In the genomic region with DNA sequence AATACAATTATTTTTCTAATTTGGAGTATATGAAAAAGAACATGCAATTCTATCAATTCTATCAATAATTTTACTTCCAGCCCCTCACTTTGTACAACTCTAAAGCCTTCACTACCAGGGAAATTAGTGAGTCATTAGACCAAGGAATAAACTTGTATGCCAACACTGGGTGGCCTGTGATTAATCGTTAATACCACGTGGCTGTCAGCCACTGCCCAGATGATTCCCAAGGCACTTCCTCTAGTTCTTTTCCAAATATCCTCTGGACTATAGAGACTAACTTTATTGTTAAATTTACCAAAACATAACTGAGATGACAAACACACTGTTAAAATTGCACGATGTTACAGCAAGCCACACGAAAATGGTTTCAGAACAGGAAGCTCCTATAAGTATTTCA, we compare ENCODE assay signal across 27 cellular contexts. TPM values are rescaled to one million over a fixed set of nuclear protein-coding genes. Genes with fewer than 3 reads are reported as not detected.
DNase-seq lines count a peak whose midpoint lies in the region; ATAC-seq, FAIRE-seq and TF ChIP-seq lines count a peak whose summit lies in the region.
"Had no signal": no experiment of that assay in that cellular context is flagged by ENCODE, and none has a peak within 500 bp of the region (broad histone marks: within the 10 kb centered on the region; RNA-seq: fewer than 3 reads in every experiment).

No MANE protein-coding gene starts in this region.

- CTCF ChIA-PET in mammary epithelial cell (lab: Charles Lee; ENCODE audit: low non-redundant PET) = no interaction called here
- CTCF ChIA-PET in MCF 10A (lab: Yijun Ruan, JAX) = no interaction called here

- H3K4me1 ChIP-seq in mammary epithelial cell (ENCODE audit: insufficient read depth, low read length) = peaks cover 32% of the 10 kb centered on the region
- H3K4me1 ChIP-seq in foreskin keratinocyte = peaks cover 27% of the 10 kb centered on the region
- H3K4me1 ChIP-seq in small intestine (ENCODE audit: control insufficient read depth in 2 of 2, insufficient read depth in 1 of 2, low read depth in 1 of 2, low read length in 1 of 2) = no peaks in the 10 kb centered on the region

- TF ChIP-seq CTCF in mammary epithelial cell (conservative IDR thresholded peaks at IDR 0.05 in 1 of 2, IDR thresholded peaks at IDR 0.05 in 1 of 2; ENCODE audit: extremely low read depth in 1 of 2, insufficient read depth in 1 of 2, low read depth in 1 of 2, low read length in 2 of 2) (no peak), MCF 10A (IDR thresholded peaks at IDR 0.05; ENCODE audit: unreplicated experiment) (no peak), foreskin keratinocyte (conservative IDR thresholded peaks at IDR 0.05) (no peak)

- no peak overlapping the region for H3K4me3 Mint-ChIP-seq in MCF 10A (ENCODE audit: unreplicated experiment)
- H3K4me3 Mint-ChIP-seq: activated CD4-positive, alpha-beta memory T cell treated with anti-CD3 and anti-CD28 coated beads, Interleukin-2, amount 10 ng/mL, durations not matched to agents 7 days and 5 days; naive thymus-derived CD8-positive, alpha-beta T cell; type B pancreatic cell had no signal

- no peaks in the 10 kb centered on the region for H3K9me3 Mint-ChIP-seq in MCF 10A (ENCODE audit: unreplicated experiment)
- H3K9me3 Mint-ChIP-seq: activated CD4-positive, alpha-beta memory T cell treated with anti-CD3 and anti-CD28 coated beads, Interleukin-2, amount 10 ng/mL, durations not matched to agents 7 days and 5 days; activated naive CD4-positive, alpha-beta T cell treated with anti-CD3 and anti-CD28 coated beads, Interleukin-2, amount 50 U/mL, for 72 hours had no signal

- 51% methylated on average over 4 of the region's 4 CpGs for WGBS in mammary epithelial cell (ENCODE audit: low coverage, missing lambda C conversion rate)
- 76 to 82% (median 78%) methylated on average over 4 of the region's 4 CpGs for WGBS in small intestine, 3 donors

- peaks cover 4% of the 10 kb centered on the region for H3K9me3 ChIP-seq in mammary epithelial cell (replicated peaks; ENCODE audit: insufficient read depth, low read length)
- no peaks in the 10 kb centered on the region for H3K9me3 ChIP-seq in small intestine (ENCODE audit: control insufficient read depth, low read depth)

- no peak overlapping the region for H2AFZ ChIP-seq in mammary epithelial cell (ENCODE audit: low read depth, low read length)
- H2AFZ ChIP-seq: PC-9 had no signal

- FAIRE-seq in small intestine (lab: Jason Lieb, UNC) = no peak
- FAIRE-seq: GM12892 had no signal

- POLR2A ChIA-PET in MCF 10A (lab: Yijun Ruan, JAX) = interaction anchor here (0.5 kb wide), 1 partner anchor 23 kb away, joined by 3 read pairs; no protein-coding TSS in a partner anchor

- H3K27me3 Mint-ChIP-seq in MCF 10A (ENCODE audit: insufficient read depth, unreplicated experiment) = no peaks in the 10 kb centered on the region
- H3K27me3 Mint-ChIP-seq: activated CD4-positive, alpha-beta memory T cell treated with anti-CD3 and anti-CD28 coated beads, Interleukin-2, amount 10 ng/mL, durations not matched to agents 7 days and 5 days; brain; type B pancreatic cell had no signal

- H3K4me3 ChIP-seq in mammary epithelial cell (replicated peaks in 1 of 3; ENCODE audit: insufficient read depth in 1 of 3, low read depth in 2 of 3, low read length in 3 of 3) (no peak overlapping the region), small intestine (ENCODE audit: low read depth in 1 of 2, low read length in 2 of 2) (no peak overlapping the region)
- H3K4me3 ChIP-seq: BLaER1 treated with 17β-estradiol and CSF1 and Interleukin-3, amounts not matched to agents 10 nM and 100 nM; PC-9 had no signal

- intact Hi-C loops in mammary epithelial cell (cut with micrococcal nuclease) (no loop called here), MCF 10A (cut with micrococcal nuclease) (no loop called here)

- peak; percentile 57 for DNase-seq in mammary epithelial cell
- DNase-seq in MCF 10A (ENCODE audit: unreplicated experiment) = no peak
- peak; percentile 39 for DNase-seq in astrocyte of the hippocampus (ENCODE audit: low read depth, low spot score)
- peak in 1 of 2 donors; percentile 47 for DNase-seq in foreskin keratinocyte
- peak; percentile 1 for DNase-seq in small intestine
- DNase-seq in hypothalamus (lab: John Stamatoyannopoulos, UW) = no peak
- DNase-seq in COLO668 (lab: John Stamatoyannopoulos, UW; ENCODE audit: unreplicated experiment) = no peak
- DNase-seq in SHP77 treated with DMSO at 0.1 percent for 48 hours (lab: John Stamatoyannopoulos, UW) = no peak
- DNase-seq: activated CD4-positive, alpha-beta memory T cell treated with anti-CD3 and anti-CD28 coated beads, Interleukin-2, amount 10 ng/mL, durations not matched to agents 7 days and 5 days; activated CD4-positive, CD25-positive, alpha-beta regulatory T cell; cortex of kidney; H7; head of caudate nucleus; naive thymus-derived CD8-positive, alpha-beta T cell; NCI-H1436 treated with DMSO at 0.1 percent for 48 hours; NCI-H82; PC-9; stimulated activated CD4-positive, alpha-beta T cell treated with anti-CD3 and anti-CD28 coated beads, Interleukin-2, amount 100 ng/mL, for 24 hours; T1000 had no signal

- H4K20me1 ChIP-seq in mammary epithelial cell (ENCODE audit: insufficient read depth, low read length) = no peaks in the 10 kb centered on the region
- H4K20me1 ChIP-seq: BLaER1 treated with 17β-estradiol and CSF1 and Interleukin-3, amounts not matched to agents 10 nM and 100 nM had no signal

- no peak overlapping the region for H3K27ac Mint-ChIP-seq in MCF 10A (ENCODE audit: low read depth, unreplicated experiment)
- H3K27ac Mint-ChIP-seq: activated CD4-positive, alpha-beta memory T cell treated with anti-CD3 and anti-CD28 coated beads, Interleukin-2, amount 10 ng/mL, durations not matched to agents 7 days and 5 days; activated naive CD4-positive, alpha-beta T cell treated with anti-CD3 and anti-CD28 coated beads, Interleukin-2, amount 50 U/mL, for 72 hours; naive thymus-derived CD8-positive, alpha-beta T cell; type B pancreatic cell had no signal

- H3K27ac ChIP-seq in mammary epithelial cell (ENCODE audit: insufficient read depth, low read depth, low read length) (no peak overlapping the region), foreskin keratinocyte (no peak overlapping the region), small intestine (ENCODE audit: low read depth in 1 of 2, low read length in 1 of 2) (no peak overlapping the region)
- H3K27ac ChIP-seq: 22Rv1; BLaER1 treated with 17β-estradiol and CSF1 and Interleukin-3, amounts not matched to agents 10 nM and 100 nM; epithelial cell of prostate; PC-9 had no signal

- H3K27me3 ChIP-seq in mammary epithelial cell (ENCODE audit: insufficient read depth, low read length) = no peaks in the 10 kb centered on the region
- H3K27me3 ChIP-seq in foreskin keratinocyte = no peaks in the 10 kb centered on the region
- no peaks in the 10 kb centered on the region for H3K27me3 ChIP-seq in small intestine (ENCODE audit: control insufficient read depth in 2 of 2, insufficient read depth in 2 of 2, low read length in 2 of 2)

- in situ Hi-C loops in mammary epithelial cell (cut with MboI; ENCODE audit: low sequenced_read_pairs in 2 of 2) = no loop called here

- H3K36me3 ChIP-seq in mammary epithelial cell (ENCODE audit: insufficient read depth, low read length) = no peaks in the 10 kb centered on the region
- no peaks in the 10 kb centered on the region for H3K36me3 ChIP-seq in small intestine (ENCODE audit: control insufficient read depth in 2 of 2, insufficient read depth in 2 of 2, low read length in 2 of 2)
- H3K36me3 ChIP-seq: BLaER1 treated with 17β-estradiol and CSF1 and Interleukin-3, amounts not matched to agents 10 nM and 100 nM had no signal

- peaks cover 33% of the 10 kb centered on the region for H3K4me1 Mint-ChIP-seq in MCF 10A (ENCODE audit: insufficient read depth, unreplicated experiment)
- H3K4me1 Mint-ChIP-seq: activated CD4-positive, alpha-beta memory T cell treated with anti-CD3 and anti-CD28 coated beads, Interleukin-2, amount 10 ng/mL, durations not matched to agents 7 days and 5 days; naive thymus-derived CD8-positive, alpha-beta T cell had no signal

- BruUV-seq in mammary epithelial cell (replicated peaks; lab: Mats Ljungman, UMichigan) = no TSS peak
- no TSS peak for BruUV-seq in MCF 10A (replicated peaks; lab: Mats Ljungman, UMichigan)

- H3K36me3 Mint-ChIP-seq in MCF 10A (ENCODE audit: insufficient read depth, unreplicated experiment) = no peaks in the 10 kb centered on the region
- H3K36me3 Mint-ChIP-seq: activated naive CD4-positive, alpha-beta T cell treated with anti-CD3 and anti-CD28 coated beads, Interleukin-2, amount 50 U/mL, for 72 hours; naive thymus-derived CD8-positive, alpha-beta T cell had no signal

- dilution Hi-C loops in mammary epithelial cell (cut with HindIII; ENCODE audit: low sequenced_read_pairs) = no loop called here

- H3K9ac ChIP-seq in mammary epithelial cell (ENCODE audit: insufficient read depth, low read length) = no peak overlapping the region
- H3K9ac ChIP-seq: BLaER1 treated with 17β-estradiol and CSF1 and Interleukin-3, amounts not matched to agents 10 nM and 100 nM had no signal

- H3K79me2 ChIP-seq in mammary epithelial cell (ENCODE audit: insufficient read depth, low read length) = peaks cover 60% of the 10 kb centered on the region

- peak; percentile 77 for ATAC-seq in foreskin keratinocyte
- ATAC-seq: activated naive CD4-positive, alpha-beta T cell treated with anti-CD3 and anti-CD28 coated beads, Interleukin-2, amount 50 U/mL, for 72 hours; naive thymus-derived CD8-positive, alpha-beta T cell; SK-N-SH treated with all-trans-retinoic acid at 6 μM for 48 hours had no signal

- no peak overlapping the region for H3K4me2 ChIP-seq in mammary epithelial cell (ENCODE audit: insufficient read depth, low read depth, low read length)
- H3K4me2 ChIP-seq: BLaER1 treated with 17β-estradiol and CSF1 and Interleukin-3, amounts not matched to agents 10 nM and 100 nM; PC-9 had no signal

RNA-seq across cellular contexts. Expression of gene MID1, which starts 45.7 kb away (rescaled TPM):
- total RNA-seq in mammary epithelial cell (10 to 100 TPM; 19.5 to 26.5 TPM), MCF 10A (2022) (9.7 and 10.0 TPM in 2 replicates), foreskin keratinocyte (12.6 and 17.6 TPM in 2 replicates)
- polyA plus RNA-seq in mammary epithelial cell (15.9 TPM), foreskin keratinocyte (2.1 and 3.1 TPM in 2 replicates), small intestine (1 to 10 TPM; 1.9 to 5.9 (median 3.4) TPM)
- 26.2 TPM for polyA minus RNA-seq in mammary epithelial cell
- polyA plus RNA-seq: naive thymus-derived CD8-positive, alpha-beta T cell had no signal

Comparison
In these comparisons a context has a peak if more than half of its experiments do, and no peak if none do; other contexts are left out.
1. DNase-seq: peak in mammary epithelial cell (single experiment), astrocyte of the hippocampus (single experiment) and small intestine (single experiment); none in MCF 10A (single experiment), hypothalamus (0 of 51), COLO668 (single experiment) and SHP77 treated with DMSO at 0.1 percent for 48 hours (single experiment).